ENCODE assay signal across 4 cellular contexts in the genomic region with DNA sequence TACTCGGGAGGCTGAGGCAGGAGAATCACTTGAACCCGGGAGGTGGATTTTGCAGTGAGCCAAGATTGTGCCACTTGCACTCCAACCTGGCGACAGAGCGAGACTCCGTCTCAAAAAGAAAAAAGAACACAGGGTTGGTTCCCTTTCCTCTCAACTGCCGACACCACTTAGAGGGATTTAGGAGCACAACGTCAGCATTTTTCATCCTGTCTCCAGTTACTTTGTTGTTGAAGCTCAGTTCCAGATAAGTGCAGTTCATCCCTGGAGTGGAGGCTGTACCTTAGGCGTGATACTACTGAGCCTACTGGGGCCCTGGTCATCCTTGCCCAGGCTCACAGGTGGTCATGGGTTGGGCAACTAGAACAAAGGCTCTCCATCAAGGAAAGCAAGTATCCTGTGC.
TF ChIP-seq lines count a peak whose summit lies in the region.

No MANE protein-coding gene starts in this region.

TF ChIP-seq in HepG2, 621 proteins besides CTCF, POLR2A, EP300 and RAD21 (continues in another document):
- no peak for TF ChIP-seq ZFP36L1 (CRISPR knock-in tag; IDR thresholded peaks at IDR 0.05)
- peak; percentile 64 to 68 for TF ChIP-seq MAFK (conservative IDR thresholded peaks at IDR 0.05 in 1 of 2, IDR thresholded peaks at IDR 0.05 in 1 of 2; ENCODE audit: low read length in 2 of 2)
- no peak for TF ChIP-seq ZNF839 (CRISPR knock-in tag; IDR thresholded peaks at IDR 0.05; ENCODE audit: borderline replicate concordance)
- TF ChIP-seq, protein P1, sequence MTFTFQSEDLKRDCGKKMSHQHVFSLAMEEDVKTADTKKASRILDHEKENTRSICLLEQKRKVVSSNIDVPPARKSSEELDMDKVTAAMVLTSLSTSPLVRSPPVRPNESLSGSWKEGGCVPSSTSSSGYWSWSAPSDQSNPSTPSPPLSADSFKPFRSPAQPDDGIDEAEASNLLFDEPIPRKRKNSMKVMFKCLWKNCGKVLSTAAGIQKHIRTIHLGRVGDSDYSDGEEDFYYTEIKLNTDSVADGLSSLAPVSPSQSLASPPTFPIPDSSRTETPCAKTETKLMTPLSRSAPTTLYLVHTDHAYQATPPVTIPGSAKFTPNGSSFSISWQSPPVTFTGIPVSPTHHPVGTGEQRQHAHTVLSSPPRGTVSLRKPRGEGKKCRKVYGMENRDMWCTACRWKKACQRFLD (CRISPR knock-in tag; IDR thresholded peaks at IDR 0.05; ENCODE audit: borderline replicate concordance), result no peak
- TF ChIP-seq, protein P2, sequence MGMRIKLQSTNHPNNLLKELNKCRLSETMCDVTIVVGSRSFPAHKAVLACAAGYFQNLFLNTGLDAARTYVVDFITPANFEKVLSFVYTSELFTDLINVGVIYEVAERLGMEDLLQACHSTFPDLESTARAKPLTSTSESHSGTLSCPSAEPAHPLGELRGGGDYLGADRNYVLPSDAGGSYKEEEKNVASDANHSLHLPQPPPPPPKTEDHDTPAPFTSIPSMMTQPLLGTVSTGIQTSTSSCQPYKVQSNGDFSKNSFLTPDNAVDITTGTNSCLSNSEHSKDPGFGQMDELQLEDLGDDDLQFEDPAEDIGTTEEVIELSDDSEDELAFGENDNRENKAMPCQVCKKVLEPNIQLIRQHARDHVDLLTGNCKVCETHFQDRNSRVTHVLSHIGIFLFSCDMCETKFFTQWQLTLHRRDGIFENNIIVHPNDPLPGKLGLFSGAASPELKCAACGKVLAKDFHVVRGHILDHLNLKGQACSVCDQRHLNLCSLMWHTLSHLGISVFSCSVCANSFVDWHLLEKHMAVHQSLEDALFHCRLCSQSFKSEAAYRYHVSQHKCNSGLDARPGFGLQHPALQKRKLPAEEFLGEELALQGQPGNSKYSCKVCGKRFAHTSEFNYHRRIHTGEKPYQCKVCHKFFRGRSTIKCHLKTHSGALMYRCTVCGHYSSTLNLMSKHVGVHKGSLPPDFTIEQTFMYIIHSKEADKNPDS (CRISPR knock-in tag; IDR thresholded peaks at IDR 0.05), result no peak
- no peak for TF ChIP-seq NR2F2 (IDR thresholded peaks at IDR 0.05; ENCODE audit: borderline replicate concordance, low read depth)

TF ChIP-seq in K562, 482 proteins besides CTCF, POLR2A, EP300 and RAD21:
- TF ChIP-seq DIDO1 (tag; IDR thresholded peaks at IDR 0.05; ENCODE audit: low read depth), result no peak
- peak; percentile 45; the same call in 1 of the 2 replicates for TF ChIP-seq C11orf30 (IDR thresholded peaks at IDR 0.05; ENCODE audit: low read depth)
- TF ChIP-seq, protein P3, sequence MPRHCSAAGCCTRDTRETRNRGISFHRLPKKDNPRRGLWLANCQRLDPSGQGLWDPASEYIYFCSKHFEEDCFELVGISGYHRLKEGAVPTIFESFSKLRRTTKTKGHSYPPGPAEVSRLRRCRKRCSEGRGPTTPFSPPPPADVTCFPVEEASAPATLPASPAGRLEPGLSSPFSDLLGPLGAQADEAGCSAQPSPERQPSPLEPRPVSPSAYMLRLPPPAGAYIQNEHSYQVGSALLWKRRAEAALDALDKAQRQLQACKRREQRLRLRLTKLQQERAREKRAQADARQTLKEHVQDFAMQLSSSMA (CRISPR knock-in tag; IDR thresholded peaks at IDR 0.05), result no peak
- TF ChIP-seq ZNF316 (IDR thresholded peaks at IDR 0.05), result peak; percentile 62

TF ChIP-seq in H1, 55 proteins besides CTCF, POLR2A, EP300 and RAD21:
- TF ChIP-seq JUN (IDR thresholded peaks at IDR 0.05; ENCODE audit: low read depth, low read length), result no peak
- TF ChIP-seq TEAD4 (IDR thresholded peaks at IDR 0.05; ENCODE audit: low read depth, low read length), result no peak
- TF ChIP-seq CBX5 (IDR thresholded peaks at IDR 0.05; ENCODE audit: low read depth, low read length), result no peak
- no peak for TF ChIP-seq TAF7 (optimal IDR thresholded peaks at IDR 0.05; ENCODE audit: borderline replicate concordance, low read depth, low read length)
- TF ChIP-seq CBX8 (IDR thresholded peaks at IDR 0.05; ENCODE audit: borderline replicate concordance, low read depth, low read length), result no peak
- no peak for TF ChIP-seq RNF2 (IDR thresholded peaks at IDR 0.05; ENCODE audit: borderline replicate concordance, low read depth, low read length, missing control alignments, poor library complexity, severe bottlenecking)
- TF ChIP-seq EGR1 (IDR thresholded peaks at IDR 0.05; ENCODE audit: borderline replicate concordance, low read depth, low read length), result no peak
- no peak for TF ChIP-seq PHF8 (conservative IDR thresholded peaks at IDR 0.05; ENCODE audit: low read depth, low read length)
- no peak for TF ChIP-seq HDAC2 (IDR thresholded peaks at IDR 0.05; ENCODE audit: borderline replicate concordance in 1 of 2, low read depth in 2 of 2, low read length in 2 of 2)
- TF ChIP-seq, protein P4, sequence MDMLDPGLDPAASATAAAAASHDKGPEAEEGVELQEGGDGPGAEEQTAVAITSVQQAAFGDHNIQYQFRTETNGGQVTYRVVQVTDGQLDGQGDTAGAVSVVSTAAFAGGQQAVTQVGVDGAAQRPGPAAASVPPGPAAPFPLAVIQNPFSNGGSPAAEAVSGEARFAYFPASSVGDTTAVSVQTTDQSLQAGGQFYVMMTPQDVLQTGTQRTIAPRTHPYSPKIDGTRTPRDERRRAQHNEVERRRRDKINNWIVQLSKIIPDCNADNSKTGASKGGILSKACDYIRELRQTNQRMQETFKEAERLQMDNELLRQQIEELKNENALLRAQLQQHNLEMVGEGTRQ (IDR thresholded peaks at IDR 0.05; ENCODE audit: low read length), result no peak
- TF ChIP-seq RXRA (IDR thresholded peaks at IDR 0.05; ENCODE audit: insufficient read depth, low read depth, low read length), result no peak
- no peak for TF ChIP-seq NANOG (IDR thresholded peaks at IDR 0.05; ENCODE audit: insufficient read depth, low read depth, low read length, poor library complexity, severe bottlenecking)
- TF ChIP-seq BRCA1 (IDR thresholded peaks at IDR 0.05; ENCODE audit: low read depth, low read length), result no peak
- TF ChIP-seq CHD2 (IDR thresholded peaks at IDR 0.05; ENCODE audit: low read length), result no peak
- no peak for TF ChIP-seq GTF2F1 (IDR thresholded peaks at IDR 0.05; ENCODE audit: borderline replicate concordance, low read depth, low read length)
- no peak for TF ChIP-seq NRF1 (IDR thresholded peaks at IDR 0.05; ENCODE audit: low read depth, low read length)
- no peak for TF ChIP-seq KDM4A (IDR thresholded peaks at IDR 0.05; ENCODE audit: low read depth, low read length, severe bottlenecking)

TF ChIP-seq in SK-N-SH treated with all-trans-retinoic acid at 6 μM for 48 hours, 23 proteins besides CTCF, POLR2A, EP300 and RAD21:
- TF ChIP-seq OSR1 (CRISPR knock-in tag; IDR thresholded peaks at IDR 0.05), result no peak
- TF ChIP-seq, protein P5, sequence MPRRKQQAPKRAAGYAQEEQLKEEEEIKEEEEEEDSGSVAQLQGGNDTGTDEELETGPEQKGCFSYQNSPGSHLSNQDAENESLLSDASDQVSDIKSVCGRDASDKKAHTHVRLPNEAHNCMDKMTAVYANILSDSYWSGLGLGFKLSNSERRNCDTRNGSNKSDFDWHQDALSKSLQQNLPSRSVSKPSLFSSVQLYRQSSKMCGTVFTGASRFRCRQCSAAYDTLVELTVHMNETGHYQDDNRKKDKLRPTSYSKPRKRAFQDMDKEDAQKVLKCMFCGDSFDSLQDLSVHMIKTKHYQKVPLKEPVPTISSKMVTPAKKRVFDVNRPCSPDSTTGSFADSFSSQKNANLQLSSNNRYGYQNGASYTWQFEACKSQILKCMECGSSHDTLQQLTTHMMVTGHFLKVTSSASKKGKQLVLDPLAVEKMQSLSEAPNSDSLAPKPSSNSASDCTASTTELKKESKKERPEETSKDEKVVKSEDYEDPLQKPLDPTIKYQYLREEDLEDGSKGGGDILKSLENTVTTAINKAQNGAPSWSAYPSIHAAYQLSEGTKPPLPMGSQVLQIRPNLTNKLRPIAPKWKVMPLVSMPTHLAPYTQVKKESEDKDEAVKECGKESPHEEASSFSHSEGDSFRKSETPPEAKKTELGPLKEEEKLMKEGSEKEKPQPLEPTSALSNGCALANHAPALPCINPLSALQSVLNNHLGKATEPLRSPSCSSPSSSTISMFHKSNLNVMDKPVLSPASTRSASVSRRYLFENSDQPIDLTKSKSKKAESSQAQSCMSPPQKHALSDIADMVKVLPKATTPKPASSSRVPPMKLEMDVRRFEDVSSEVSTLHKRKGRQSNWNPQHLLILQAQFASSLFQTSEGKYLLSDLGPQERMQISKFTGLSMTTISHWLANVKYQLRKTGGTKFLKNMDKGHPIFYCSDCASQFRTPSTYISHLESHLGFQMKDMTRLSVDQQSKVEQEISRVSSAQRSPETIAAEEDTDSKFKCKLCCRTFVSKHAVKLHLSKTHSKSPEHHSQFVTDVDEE (CRISPR knock-in tag; IDR thresholded peaks at IDR 0.05), result no peak
- no peak for TF ChIP-seq ZNF565 (CRISPR knock-in tag; conservative IDR thresholded peaks at IDR 0.05; ENCODE audit: low read depth)
- no peak for TF ChIP-seq ZNF70 (CRISPR knock-in tag; IDR thresholded peaks at IDR 0.05)
- no peak for TF ChIP-seq GLIS3 (CRISPR knock-in tag; IDR thresholded peaks at IDR 0.05)
- TF ChIP-seq ZFP30 (CRISPR knock-in tag; IDR thresholded peaks at IDR 0.05), result no peak
- no peak for TF ChIP-seq CSDC2 (CRISPR knock-in tag; IDR thresholded peaks at IDR 0.05)
- TF ChIP-seq ZNF8 (CRISPR knock-in tag; IDR thresholded peaks at IDR 0.05), result no peak
- TF ChIP-seq, protein P6, sequence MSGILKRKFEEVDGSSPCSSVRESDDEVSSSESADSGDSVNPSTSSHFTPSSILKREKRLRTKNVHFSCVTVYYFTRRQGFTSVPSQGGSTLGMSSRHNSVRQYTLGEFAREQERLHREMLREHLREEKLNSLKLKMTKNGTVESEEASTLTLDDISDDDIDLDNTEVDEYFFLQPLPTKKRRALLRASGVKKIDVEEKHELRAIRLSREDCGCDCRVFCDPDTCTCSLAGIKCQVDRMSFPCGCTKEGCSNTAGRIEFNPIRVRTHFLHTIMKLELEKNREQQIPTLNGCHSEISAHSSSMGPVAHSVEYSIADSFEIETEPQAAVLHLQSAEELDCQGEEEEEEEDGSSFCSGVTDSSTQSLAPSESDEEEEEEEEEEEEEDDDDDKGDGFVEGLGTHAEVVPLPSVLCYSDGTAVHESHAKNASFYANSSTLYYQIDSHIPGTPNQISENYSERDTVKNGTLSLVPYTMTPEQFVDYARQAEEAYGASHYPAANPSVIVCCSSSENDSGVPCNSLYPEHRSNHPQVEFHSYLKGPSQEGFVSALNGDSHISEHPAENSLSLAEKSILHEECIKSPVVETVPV (CRISPR knock-in tag; IDR thresholded peaks at IDR 0.05), result no peak
- TF ChIP-seq, protein P7, sequence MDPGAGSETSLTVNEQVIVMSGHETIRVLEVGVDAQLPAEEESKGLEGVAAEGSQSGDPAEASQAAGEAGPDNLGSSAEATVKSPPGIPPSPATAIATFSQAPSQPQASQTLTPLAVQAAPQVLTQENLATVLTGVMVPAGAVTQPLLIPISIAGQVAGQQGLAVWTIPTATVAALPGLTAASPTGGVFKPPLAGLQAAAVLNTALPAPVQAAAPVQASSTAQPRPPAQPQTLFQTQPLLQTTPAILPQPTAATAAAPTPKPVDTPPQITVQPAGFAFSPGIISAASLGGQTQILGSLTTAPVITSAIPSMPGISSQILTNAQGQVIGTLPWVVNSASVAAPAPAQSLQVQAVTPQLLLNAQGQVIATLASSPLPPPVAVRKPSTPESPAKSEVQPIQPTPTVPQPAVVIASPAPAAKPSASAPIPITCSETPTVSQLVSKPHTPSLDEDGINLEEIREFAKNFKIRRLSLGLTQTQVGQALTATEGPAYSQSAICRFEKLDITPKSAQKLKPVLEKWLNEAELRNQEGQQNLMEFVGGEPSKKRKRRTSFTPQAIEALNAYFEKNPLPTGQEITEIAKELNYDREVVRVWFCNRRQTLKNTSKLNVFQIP (CRISPR knock-in tag; IDR thresholded peaks at IDR 0.05; ENCODE audit: borderline replicate concordance, low read depth), result no peak
- no peak for TF ChIP-seq ESRRG (CRISPR knock-in tag; IDR thresholded peaks at IDR 0.05)
- TF ChIP-seq, protein P8, sequence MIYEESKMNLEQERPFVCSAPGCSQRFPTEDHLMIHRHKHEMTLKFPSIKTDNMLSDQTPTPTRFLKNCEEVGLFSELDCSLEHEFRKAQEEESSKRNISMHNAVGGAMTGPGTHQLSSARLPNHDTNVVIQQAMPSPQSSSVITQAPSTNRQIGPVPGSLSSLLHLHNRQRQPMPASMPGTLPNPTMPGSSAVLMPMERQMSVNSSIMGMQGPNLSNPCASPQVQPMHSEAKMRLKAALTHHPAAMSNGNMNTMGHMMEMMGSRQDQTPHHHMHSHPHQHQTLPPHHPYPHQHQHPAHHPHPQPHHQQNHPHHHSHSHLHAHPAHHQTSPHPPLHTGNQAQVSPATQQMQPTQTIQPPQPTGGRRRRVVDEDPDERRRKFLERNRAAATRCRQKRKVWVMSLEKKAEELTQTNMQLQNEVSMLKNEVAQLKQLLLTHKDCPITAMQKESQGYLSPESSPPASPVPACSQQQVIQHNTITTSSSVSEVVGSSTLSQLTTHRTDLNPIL (CRISPR knock-in tag; IDR thresholded peaks at IDR 0.05; ENCODE audit: low read depth), result no peak
- no peak for TF ChIP-seq RARB (CRISPR knock-in tag; IDR thresholded peaks at IDR 0.05)
- TF ChIP-seq ISL1 (CRISPR knock-in tag; IDR thresholded peaks at IDR 0.05), result no peak
- TF ChIP-seq TCF4 (CRISPR knock-in tag; IDR thresholded peaks at IDR 0.05; ENCODE audit: borderline replicate concordance), result no peak
- no peak for TF ChIP-seq BACH2 (CRISPR knock-in tag; IDR thresholded peaks at IDR 0.05; ENCODE audit: borderline replicate concordance)
- no peak for TF ChIP-seq ARNTL (CRISPR knock-in tag; IDR thresholded peaks at IDR 0.05; ENCODE audit: borderline replicate concordance, low read depth)
- no peak for TF ChIP-seq SNAI2 (CRISPR knock-in tag; IDR thresholded peaks at IDR 0.05)
